ENCODE assay signal across 16 cellular contexts in the genomic region with DNA sequence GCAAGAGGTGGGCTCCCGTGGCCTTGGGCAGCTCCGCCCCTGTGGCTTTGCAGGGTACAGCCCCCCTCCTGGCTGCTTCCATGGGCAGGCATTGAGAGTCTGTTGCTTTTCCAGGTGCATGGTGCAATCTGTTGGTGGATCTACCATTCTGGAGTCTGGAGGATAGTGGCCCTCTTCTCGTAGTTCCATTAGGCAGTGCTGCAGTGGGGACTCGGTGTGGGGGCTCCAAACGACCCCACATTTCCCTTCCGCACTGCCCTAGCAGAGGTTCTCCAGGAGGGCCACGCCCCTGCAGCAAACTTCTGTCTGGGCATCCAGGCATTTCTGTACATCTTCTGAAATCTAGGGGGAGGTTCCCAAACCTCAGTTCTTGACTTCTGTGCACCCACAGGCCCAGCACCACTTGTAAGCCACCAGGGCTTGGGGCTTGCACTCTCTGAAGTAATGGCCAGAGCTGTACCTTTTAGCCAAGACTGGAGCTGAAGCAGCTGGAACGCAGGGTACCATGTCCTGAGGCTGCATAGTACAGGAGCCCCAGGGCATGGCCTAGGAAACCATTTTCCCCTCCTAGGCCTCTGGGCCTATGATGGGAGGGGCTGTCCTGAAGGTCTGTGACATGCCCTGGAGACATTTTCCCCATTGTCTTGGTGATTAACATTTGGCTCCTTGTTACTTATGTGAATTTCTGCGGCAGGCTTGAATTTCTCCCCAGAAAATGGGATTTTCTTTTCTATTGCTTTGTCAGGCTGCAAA. TPM values are rescaled to one million over a fixed set of nuclear protein-coding genes. Genes with fewer than 3 reads are reported as not detected.
DNase-seq lines count a peak whose midpoint lies in the region; ATAC-seq and TF ChIP-seq lines count a peak whose summit lies in the region.
"Had no signal": no experiment of that assay in that cellular context is flagged by ENCODE, and none has a peak within 500 bp of the region (broad histone marks: within the 10 kb centered on the region; RNA-seq: fewer than 3 reads in every experiment).

No MANE protein-coding gene starts in this region.

- peak in 1 of 8 donors; percentile 21 for ATAC-seq in heart right ventricle
- peak in 1 of 4 donors; percentile 17 for ATAC-seq in psoas muscle

- peak overlapping the region; percentile 63 to 83 (median 80) for H3K27ac Mint-ChIP-seq in IgD-negative memory B cell

- peaks cover 0 to 98% (median 76%) of the 10 kb centered on the region in 9 donors for H3K4me1 ChIP-seq in heart right ventricle
- H3K4me1 ChIP-seq in right atrium auricular region = peaks cover 0 to 73% of the 10 kb centered on the region in 2 donors
- peaks cover 63% of the 10 kb centered on the region for H3K4me1 ChIP-seq in psoas muscle

- peaks cover 10% of the 10 kb centered on the region for H3K36me3 Mint-ChIP-seq in IgD-negative memory B cell

- intact Hi-C loops in heart right ventricle (cut with DNase I) (no loop called here), cardiac septum (cut with DNase I) (no loop called here), psoas muscle (cut with DNase I) (no loop called here)

- H3K4me1 Mint-ChIP-seq in IgD-negative memory B cell = peaks cover 33 to 53% (median 40%) of the 10 kb centered on the region in 3 donors

- 90 to 96% methylated on average over 9 of the region's 9 CpGs for WGBS in heart right ventricle, 2 donors
- WGBS in psoas muscle, 3 donors = 87 to 93% (median 88%) methylated on average over 9 of the region's 9 CpGs

- H3K36me3 ChIP-seq in heart right ventricle = peaks cover 0 to 84% (median 20%) of the 10 kb centered on the region in 9 donors
- peaks cover 48% of the 10 kb centered on the region for H3K36me3 ChIP-seq in right atrium auricular region
- peaks cover 23 to 92% of the 10 kb centered on the region in 2 donors for H3K36me3 ChIP-seq in psoas muscle (ENCODE audit: insufficient read depth in 1 of 2, low read depth in 1 of 2)

- no peaks in the 10 kb centered on the region for H3K27me3 Mint-ChIP-seq in IgD-negative memory B cell

- TF ChIP-seq CTCF in heart right ventricle (IDR thresholded peaks at IDR 0.05) (no peak), right atrium auricular region (IDR thresholded peaks at IDR 0.05) (no peak), psoas muscle (IDR thresholded peaks at IDR 0.05) (no peak)

- H3K27ac ChIP-seq in heart right ventricle (peak overlapping the region in 8 of 10 donors; percentile 24 to 72 (median 54)), right atrium auricular region (peak overlapping the region; percentile 97 to 99), psoas muscle (peak overlapping the region; percentile 98)
- H3K27ac ChIP-seq: C4-2B had no signal

- DNase-seq in heart right ventricle (no peak), cardiac septum (ENCODE audit: low spot score) (no peak), right atrium auricular region (ENCODE audit: low spot score) (no peak), psoas muscle (no peak), NAMALWA (ENCODE audit: low spot score) (no peak), cerebellar cortex (ENCODE audit: low spot score) (no peak), NCI-H146 treated with DMSO at 0.1 percent for 48 hours (lab: John Stamatoyannopoulos, UW; ENCODE audit: unreplicated experiment) (no peak)
- DNase-seq: COR-L47, DMS153, EL, H7, NCI-H1417, NCI-H2029 treated with DMSO at 0.1 percent for 48 hours, NCI-H510A had no signal

- no peaks in the 10 kb centered on the region for H3K9me3 Mint-ChIP-seq in IgD-negative memory B cell

- H3K4me3 ChIP-seq in heart right ventricle (no peak overlapping the region), right atrium auricular region (no peak overlapping the region), psoas muscle (peak overlapping the region; percentile 90)

- no peak overlapping the region for H3K4me3 Mint-ChIP-seq in IgD-negative memory B cell

- H3K9me3 ChIP-seq in heart right ventricle (no peaks in the 10 kb centered on the region), right atrium auricular region (no peaks in the 10 kb centered on the region), psoas muscle (no peaks in the 10 kb centered on the region)

- H3K27me3 ChIP-seq in heart right ventricle (no peaks in the 10 kb centered on the region), right atrium auricular region (no peaks in the 10 kb centered on the region), psoas muscle (ENCODE audit: insufficient read depth in 3 of 3, low read length in 2 of 3) (no peaks in the 10 kb centered on the region)

RNA-seq across cellular contexts. Expression of a gene that starts 6.0 kb away (rescaled TPM):
- total RNA-seq in heart right ventricle (1,000 to 10,000 TPM in 5 of 10 donors, 100 to 1,000 TPM in 5; 609 to 1,378 (median 974) TPM), cardiac septum (967 TPM), right atrium auricular region (100 to 1,000 TPM; 534 to 672 TPM), psoas muscle (1,000 to 10,000 TPM in 1 of 4 donors, 100 to 1,000 TPM in 3; 304 to 2,295 (median 488) TPM)
- polyA plus RNA-seq in heart right ventricle (100 to 1,000 TPM; 170 to 489 TPM), IgD-negative memory B cell (175 TPM), psoas muscle (100 to 1,000 TPM; 145 to 386 (median 171) TPM)
